21 cellular contexts compared by ENCODE assay signal in genomic region chr1:180267211-180267561, GRCh38. TPM values are rescaled to one million over a fixed set of nuclear protein-coding genes. Genes with fewer than 3 reads are reported as not detected.
A peak's percentile ranks its signal among the peaks of the same experiment; 100 is the strongest.
DNase-seq lines count a peak whose midpoint lies in the region; ATAC-seq and TF ChIP-seq lines count a peak whose summit lies in the region.
"Had no signal": no experiment of that assay in that cellular context is flagged by ENCODE, and none has a peak within 500 bp of the region (broad histone marks: within the 10 kb centered on the region; RNA-seq: fewer than 3 reads in every experiment).

No MANE protein-coding gene starts in this region.

- no peaks in the 10 kb centered on the region for H4K20me1 ChIP-seq in BLaER1

- POLR2A ChIA-PET in HEK293 (lab: Yijun Ruan, JAX): no interaction called here

- no peak overlapping the region for H3K4me3 ChIP-seq in BLaER1
- no peak overlapping the region for H3K4me3 ChIP-seq in HEK293 (ENCODE audit: low read depth, low read length)
- no peak overlapping the region for H3K4me3 ChIP-seq in sigmoid colon
- H3K4me3 ChIP-seq: Peyer's patch, SK-N-MC had no signal

- peaks cover 32% of the 10 kb centered on the region for H3K4me1 ChIP-seq in BLaER1
- peaks cover 8% of the 10 kb centered on the region for H3K4me1 ChIP-seq in HEK293 (ENCODE audit: control insufficient read depth, insufficient read depth, low read length)
- H3K4me1 ChIP-seq in sigmoid colon: peaks cover 0 to 10% (median 8%) of the 10 kb centered on the region in 4 donors

- no peak for TF ChIP-seq POLR2A in sigmoid colon (IDR thresholded peaks at IDR 0.05)

- CTCF ChIA-PET in HEK293 (lab: Yijun Ruan, JAX): interaction anchor here (1.4 to 1.5 kb wide), 2 partner anchors 15 to 88 kb away, joined by 3 to 5 read pairs; no protein-coding TSS in a partner anchor

- peak; percentile 48 for DNase-seq in islet precursor cell
- DNase-seq in sigmoid colon: peak; percentile 55
- DNase-seq in GM20000 (ENCODE audit: low spot score): no peak
- DNase-seq: 8988T; ACHN; BE2C; CD4-positive, CD25-positive, alpha-beta regulatory T cell; NCI-H1105; NCI-H1436 treated with DMSO at 0.1 percent for 48 hours; NCI-H187 treated with DMSO at 0.1 percent for 48 hours; NCI-H2171 treated with DMSO at 0.1 percent for 48 hours; NCI-H345; SIG-M5 had no signal

- WGBS in sigmoid colon, 2 donors: 92 to 94% methylated on average over 12 of the region's 12 CpGs

- ATAC-seq in HG02981 (IDR thresholded peaks at IDR 0.05; ENCODE audit: unreplicated experiment) (no peak), HG02884 (IDR thresholded peaks at IDR 0.05; ENCODE audit: unreplicated experiment) (no peak), HG03280 (IDR thresholded peaks at IDR 0.05; ENCODE audit: unreplicated experiment) (no peak)

- no peak overlapping the region for H3K9ac ChIP-seq in BLaER1
- H3K9ac ChIP-seq: KMS-11 had no signal

- TF ChIP-seq CTCF in HEK293 (tag by site-specific recombination; IDR thresholded peaks at IDR 0.05): no peak
- TF ChIP-seq CTCF in sigmoid colon (IDR thresholded peaks at IDR 0.05): no peak
- no peak for TF ChIP-seq CTCF in GM20000 (IDR thresholded peaks at IDR 0.05; ENCODE audit: extremely low read depth, missing control alignments)

- H3K9me3 ChIP-seq in BLaER1 (no peaks in the 10 kb centered on the region), HEK293 (ENCODE audit: control insufficient read depth, insufficient read depth, low read depth, low read length) (no peaks in the 10 kb centered on the region), sigmoid colon (no peaks in the 10 kb centered on the region)
- H3K9me3 ChIP-seq: BE2C, Peyer's patch had no signal

- H3K27me3 ChIP-seq in BLaER1: no peaks in the 10 kb centered on the region
- peaks cover 0 to 7% (median 0%) of the 10 kb centered on the region in 3 donors for H3K27me3 ChIP-seq in sigmoid colon
- H3K27me3 ChIP-seq: BE2C, Peyer's patch had no signal

- intact Hi-C loops in sigmoid colon (cut with DNase I): no loop called here

- H3K36me3 ChIP-seq in BLaER1: peaks cover 5% of the 10 kb centered on the region; the same call in 1 of the 2 replicates
- peaks cover 0 to 8% of the 10 kb centered on the region in 2 experiments; a peak in 1 of 3 replicates for H3K36me3 ChIP-seq in HEK293 (ENCODE audit: control insufficient read depth in 2 of 2, insufficient read depth in 1 of 2, low read length in 2 of 2)
- no peaks in the 10 kb centered on the region for H3K36me3 ChIP-seq in sigmoid colon
- H3K36me3 ChIP-seq: BE2C, Peyer's patch had no signal

- H3K27ac ChIP-seq in BLaER1 (peak overlapping the region; percentile 60; the same call in 1 of the 2 replicates), HEK293 (ENCODE audit: extremely low read depth, low read depth, low read length) (no peak overlapping the region), sigmoid colon (no peak overlapping the region)
- H3K27ac ChIP-seq: KMS-11, Peyer's patch, SK-N-MC had no signal

- no peak for TF ChIP-seq EP300 in sigmoid colon (IDR thresholded peaks at IDR 0.05)

- peak overlapping the region; percentile 85 for H3K4me2 ChIP-seq in BLaER1
- H3K4me2 ChIP-seq: KMS-11 had no signal

TF ChIP-seq in HEK293, 187 proteins besides CTCF, POLR2A, EP300 and RAD21:
- TF ChIP-seq EGR2 (tag by site-specific recombination; IDR thresholded peaks at IDR 0.05; ENCODE audit: low read depth) (peak; percentile 77), KLF7 (tag by site-specific recombination; IDR thresholded peaks at IDR 0.05; ENCODE audit: borderline replicate concordance) (no peak), ZFHX2 (tag by site-specific recombination; conservative IDR thresholded peaks at IDR 0.05) (peak; percentile 66), BCL11A (tag by site-specific recombination; IDR thresholded peaks at IDR 0.05; ENCODE audit: low read depth) (no peak), ZNF792 (tag by site-specific recombination; IDR thresholded peaks at IDR 0.05) (no peak)
TF ChIP-seq in HEK293: peak in this region for 2.

RNA-seq across cellular contexts. Expression of gene LHX4, which starts 37.1 kb away (rescaled TPM):
- not detected for total RNA-seq in sigmoid colon
- under 1 TPM; 0.44 to 0.92 (median 0.60) TPM for polyA plus RNA-seq in sigmoid colon
- total RNA-seq: CD4-positive, CD25-positive, alpha-beta regulatory T cell had no signal
